In genomic region chr16:11585460-11586374, GRCh38 we compare ENCODE assay signal across 7 cellular contexts. TPM values are rescaled to one million over a fixed set of nuclear protein-coding genes. Genes with fewer than 3 reads are reported as not detected.
DNase-seq lines count a peak whose midpoint lies in the region; ATAC-seq and TF ChIP-seq lines count a peak whose summit lies in the region.

No MANE protein-coding gene starts in this region.

- peaks cover 10% of the 10 kb centered on the region for H3K27me3 Mint-ChIP-seq in activated naive CD8-positive, alpha-beta T cell treated with anti-CD3 and anti-CD28 coated beads, Interleukin-2, amount 10 ng/mL, durations not matched to agents 7 days and 5 days

- H4K20me1 ChIP-seq in MM.1S (ENCODE audit: insufficient read depth, low read length), result no peaks in the 10 kb centered on the region

- no peaks in the 10 kb centered on the region for H3K9me3 ChIP-seq in MM.1S (replicated peaks; ENCODE audit: insufficient read depth, low read length)
- H3K9me3 ChIP-seq in iPS DF 6.9 (ENCODE audit: control insufficient read depth, insufficient read depth, low read length), result no peaks in the 10 kb centered on the region
- no peaks in the 10 kb centered on the region for H3K9me3 ChIP-seq in skeletal muscle satellite cell (replicated peaks; ENCODE audit: low read length)

- H3K4me2 ChIP-seq in MM.1S (ENCODE audit: low read depth, low read length) (peak overlapping the region; percentile 85), skeletal muscle satellite cell (ENCODE audit: low read length) (peak overlapping the region; percentile 80)

- H3K36me3 Mint-ChIP-seq in activated naive CD8-positive, alpha-beta T cell treated with anti-CD3 and anti-CD28 coated beads, Interleukin-2, amount 10 ng/mL, durations not matched to agents 7 days and 5 days, result peaks cover 7% of the 10 kb centered on the region

- no peaks in the 10 kb centered on the region for H3K9me2 ChIP-seq in MM.1S (replicated peaks; ENCODE audit: insufficient read depth, low read length)

- peak overlapping the region; percentile 94 for H3K4me3 Mint-ChIP-seq in activated naive CD8-positive, alpha-beta T cell treated with anti-CD3 and anti-CD28 coated beads, Interleukin-2, amount 10 ng/mL, durations not matched to agents 7 days and 5 days

- peak; percentile 20 for DNase-seq in MM.1S
- peak; percentile 59 for DNase-seq in activated naive CD8-positive, alpha-beta T cell treated with anti-CD3 and anti-CD28 coated beads, Interleukin-2, amount 10 ng/mL, durations not matched to agents 7 days and 5 days
- no peak for DNase-seq in iPS DF 6.9 (ENCODE audit: low read depth, low spot score)
- DNase-seq in SK-N-DZ (ENCODE audit: low spot score), result no peak
- DNase-seq in NCI-H82 (lab: John Stamatoyannopoulos, UW), result no peak

- ATAC-seq in activated naive CD8-positive, alpha-beta T cell treated with anti-CD3 and anti-CD28 coated beads, Interleukin-2, amount 10 ng/mL, durations not matched to agents 7 days and 5 days (ENCODE audit: low read depth), result no peak

- H3K27ac ChIP-seq in MM.1S (ENCODE audit: low read length), result peak overlapping the region; percentile 73
- H3K27ac ChIP-seq in iPS DF 6.9 (ENCODE audit: low read length), result no peak overlapping the region

- TF ChIP-seq POLR2A in GM18526 (IDR thresholded peaks at IDR 0.05; ENCODE audit: extremely low read depth, insufficient read length), result peak; percentile 19

- H3K36me3 ChIP-seq in MM.1S (replicated peaks; ENCODE audit: insufficient read depth, low read length), result 0 out of 2 replicates have a peak, but pooled peaks cover 2% of the 10 kb centered on the region
- peaks cover 3% of the 10 kb centered on the region; the same call in 1 of the 2 replicates for H3K36me3 ChIP-seq in iPS DF 6.9 (ENCODE audit: control insufficient read depth, insufficient read depth, low read length)
- H3K36me3 ChIP-seq in skeletal muscle satellite cell (ENCODE audit: insufficient read depth, low read length), result no peaks in the 10 kb centered on the region

- H3K4me3 ChIP-seq in MM.1S (ENCODE audit: low read length) (peak overlapping the region; percentile 82), iPS DF 6.9 (ENCODE audit: low read length) (peak overlapping the region; percentile 55; the same call in 1 of the 2 replicates), skeletal muscle satellite cell (ENCODE audit: low read length) (peak overlapping the region; percentile 66)

- peaks cover 39% of the 10 kb centered on the region for H3F3A ChIP-seq in MM.1S (ENCODE audit: insufficient read depth, low read length)

- POLR2A ChIA-PET in activated naive CD8-positive, alpha-beta T cell treated with anti-CD3 and anti-CD28 coated beads, Interleukin-2, amount 10 ng/mL, durations not matched to agents 7 days and 5 days (lab: Charles Lee), result interaction anchor here (0.5 to 2.7 kb wide), 10 partner anchors 10 to 332 kb away, joined by 3 to 20 read pairs (median 6); partner anchors contain the start of genes TXNDC11 and ZC3H7A

- H3K4me1 Mint-ChIP-seq in activated naive CD8-positive, alpha-beta T cell treated with anti-CD3 and anti-CD28 coated beads, Interleukin-2, amount 10 ng/mL, durations not matched to agents 7 days and 5 days, result peaks cover 47% of the 10 kb centered on the region

- H3K9ac ChIP-seq in MM.1S (ENCODE audit: low read length) (peak overlapping the region; percentile 86), skeletal muscle satellite cell (ENCODE audit: low read depth, low read length) (peak overlapping the region; percentile 58)

- H3K4me1 ChIP-seq in MM.1S (ENCODE audit: low read length) (peaks cover 26% of the 10 kb centered on the region), iPS DF 6.9 (ENCODE audit: control insufficient read depth, insufficient read depth, low read length) (peaks cover 11% of the 10 kb centered on the region), skeletal muscle satellite cell (ENCODE audit: control insufficient read depth, insufficient read depth, low read length) (no peaks in the 10 kb centered on the region)

- H3K79me2 ChIP-seq in MM.1S (ENCODE audit: low read length), result peaks cover 66% of the 10 kb centered on the region

- TF ChIP-seq CTCF in MM.1S (IDR thresholded peaks at IDR 0.05; ENCODE audit: low read length), result no peak

- H3K27me3 ChIP-seq in MM.1S (replicated peaks; ENCODE audit: insufficient read depth, low read length) (no peaks in the 10 kb centered on the region), iPS DF 6.9 (ENCODE audit: control insufficient read depth, insufficient read depth, low read length) (peaks cover 4% of the 10 kb centered on the region), skeletal muscle satellite cell (ENCODE audit: control insufficient read depth, insufficient read depth, low read length) (peaks cover 58% of the 10 kb centered on the region)

- no peak overlapping the region for H2AFZ ChIP-seq in MM.1S (ENCODE audit: low read length)

- no peaks in the 10 kb centered on the region for H3K9me3 Mint-ChIP-seq in activated naive CD8-positive, alpha-beta T cell treated with anti-CD3 and anti-CD28 coated beads, Interleukin-2, amount 10 ng/mL, durations not matched to agents 7 days and 5 days

- peak overlapping the region; percentile 97 for H3K27ac Mint-ChIP-seq in activated naive CD8-positive, alpha-beta T cell treated with anti-CD3 and anti-CD28 coated beads, Interleukin-2, amount 10 ng/mL, durations not matched to agents 7 days and 5 days

- WGBS in iPS DF 6.9 (ENCODE audit: insufficient coverage, insufficient read length), result no CpG with 5 or more reads among the region's 28 CpGs

RNA-seq across cellular contexts. Expression of gene LITAF, which starts 1.0 kb away (rescaled TPM):
- total RNA-seq in activated naive CD8-positive, alpha-beta T cell treated with anti-CD3 and anti-CD28 coated beads, Interleukin-2, amount 10 ng/mL, durations not matched to agents 7 days and 5 days, result 100 to 1,000 TPM; 109 TPM
- 2.0 and 9.9 TPM in 2 replicates for total RNA-seq in skeletal muscle satellite cell (2012; rRNA removed)
- 0.60 and 0.96 TPM in 2 replicates for polyA plus RNA-seq in SK-N-DZ (2014; cell fraction: cytosol; rRNA removed)
- polyA plus RNA-seq in SK-N-DZ (2014; cell fraction: nucleus; rRNA removed), result 0.37 TPM in 1 of 2 replicates, not detected in the other

Comparison
In these comparisons a context has a peak if more than half of its experiments do, and no peak if none do; other contexts are left out.
1. DNase-seq: peak in MM.1S (single experiment) and activated naive CD8-positive, alpha-beta T cell treated with anti-CD3 and anti-CD28 coated beads, Interleukin-2, amount 10 ng/mL, durations not matched to agents 7 days and 5 days (single experiment); none in iPS DF 6.9 (single experiment), SK-N-DZ (single experiment) and NCI-H82 (single experiment).
2. Peak in every context shown above with its lines, with median percentiles within 50 percentile points of each other: H3K4me3 ChIP-seq.